In the genomic region with DNA sequence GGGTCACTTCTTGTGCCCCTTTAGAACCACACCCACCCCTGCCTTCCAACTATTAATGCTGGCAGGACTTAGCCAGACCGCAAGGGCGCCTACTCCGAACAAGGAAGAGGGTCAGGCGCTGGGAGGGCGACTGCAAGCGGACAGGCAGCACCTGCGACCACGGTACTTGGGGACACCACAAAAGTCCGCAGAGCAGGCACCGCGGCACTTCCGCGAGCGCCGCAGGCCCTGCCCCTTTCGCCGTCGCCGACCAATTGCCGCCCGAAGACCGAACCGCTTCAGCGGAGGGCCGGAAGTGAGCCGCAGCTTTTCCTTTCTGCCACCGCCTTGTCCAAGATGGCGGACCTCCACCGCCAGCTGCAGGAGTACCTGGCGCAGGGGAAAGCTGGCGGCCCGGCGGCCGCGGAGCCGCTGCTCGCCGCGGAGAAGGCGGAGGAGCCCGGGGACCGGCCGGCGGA, we compare ENCODE assay signal across 1 cellular context.
TF ChIP-seq lines count a peak whose summit lies in the region.

A gene with protein sequence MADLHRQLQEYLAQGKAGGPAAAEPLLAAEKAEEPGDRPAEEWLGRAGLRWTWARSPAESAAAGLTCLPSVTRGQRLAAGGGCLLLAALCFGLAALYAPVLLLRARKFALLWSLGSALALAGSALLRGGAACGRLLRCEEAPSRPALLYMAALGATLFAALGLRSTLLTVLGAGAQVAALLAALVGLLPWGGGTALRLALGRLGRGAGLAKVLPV (plus strand): TSS at position 305 of the 458 bp plus-strand sequence. CDS start 32 bp downstream, at position 337.

TF ChIP-seq in HepG2, 621 proteins besides CTCF, POLR2A, EP300 and RAD21 (continued from another document and continues in another):
- TF ChIP-seq, protein P1, sequence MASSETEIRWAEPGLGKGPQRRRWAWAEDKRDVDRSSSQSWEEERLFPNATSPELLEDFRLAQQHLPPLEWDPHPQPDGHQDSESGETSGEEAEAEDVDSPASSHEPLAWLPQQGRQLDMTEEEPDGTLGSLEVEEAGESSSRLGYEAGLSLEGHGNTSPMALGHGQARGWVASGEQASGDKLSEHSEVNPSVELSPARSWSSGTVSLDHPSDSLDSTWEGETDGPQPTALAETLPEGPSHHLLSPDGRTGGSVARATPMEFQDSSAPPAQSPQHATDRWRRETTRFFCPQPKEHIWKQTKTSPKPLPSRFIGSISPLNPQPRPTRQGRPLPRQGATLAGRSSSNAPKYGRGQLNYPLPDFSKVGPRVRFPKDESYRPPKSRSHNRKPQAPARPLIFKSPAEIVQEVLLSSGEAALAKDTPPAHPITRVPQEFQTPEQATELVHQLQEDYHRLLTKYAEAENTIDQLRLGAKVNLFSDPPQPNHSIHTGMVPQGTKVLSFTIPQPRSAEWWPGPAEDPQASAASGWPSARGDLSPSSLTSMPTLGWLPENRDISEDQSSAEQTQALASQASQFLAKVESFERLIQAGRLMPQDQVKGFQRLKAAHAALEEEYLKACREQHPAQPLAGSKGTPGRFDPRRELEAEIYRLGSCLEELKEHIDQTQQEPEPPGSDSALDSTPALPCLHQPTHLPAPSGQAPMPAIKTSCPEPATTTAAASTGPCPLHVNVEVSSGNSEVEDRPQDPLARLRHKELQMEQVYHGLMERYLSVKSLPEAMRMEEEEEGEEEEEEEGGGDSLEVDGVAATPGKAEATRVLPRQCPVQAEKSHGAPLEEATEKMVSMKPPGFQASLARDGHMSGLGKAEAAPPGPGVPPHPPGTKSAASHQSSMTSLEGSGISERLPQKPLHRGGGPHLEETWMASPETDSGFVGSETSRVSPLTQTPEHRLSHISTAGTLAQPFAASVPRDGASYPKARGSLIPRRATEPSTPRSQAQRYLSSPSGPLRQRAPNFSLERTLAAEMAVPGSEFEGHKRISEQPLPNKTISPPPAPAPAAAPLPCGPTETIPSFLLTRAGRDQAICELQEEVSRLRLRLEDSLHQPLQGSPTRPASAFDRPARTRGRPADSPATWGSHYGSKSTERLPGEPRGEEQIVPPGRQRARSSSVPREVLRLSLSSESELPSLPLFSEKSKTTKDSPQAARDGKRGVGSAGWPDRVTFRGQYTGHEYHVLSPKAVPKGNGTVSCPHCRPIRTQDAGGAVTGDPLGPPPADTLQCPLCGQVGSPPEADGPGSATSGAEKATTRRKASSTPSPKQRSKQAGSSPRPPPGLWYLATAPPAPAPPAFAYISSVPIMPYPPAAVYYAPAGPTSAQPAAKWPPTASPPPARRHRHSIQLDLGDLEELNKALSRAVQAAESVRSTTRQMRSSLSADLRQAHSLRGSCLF (CRISPR knock-in tag; IDR thresholded peaks at IDR 0.05; ENCODE audit: borderline replicate concordance) = 0 out of 2 replicates have a peak, but pooled peaks have one; percentile 52
- TF ChIP-seq, protein P2, sequence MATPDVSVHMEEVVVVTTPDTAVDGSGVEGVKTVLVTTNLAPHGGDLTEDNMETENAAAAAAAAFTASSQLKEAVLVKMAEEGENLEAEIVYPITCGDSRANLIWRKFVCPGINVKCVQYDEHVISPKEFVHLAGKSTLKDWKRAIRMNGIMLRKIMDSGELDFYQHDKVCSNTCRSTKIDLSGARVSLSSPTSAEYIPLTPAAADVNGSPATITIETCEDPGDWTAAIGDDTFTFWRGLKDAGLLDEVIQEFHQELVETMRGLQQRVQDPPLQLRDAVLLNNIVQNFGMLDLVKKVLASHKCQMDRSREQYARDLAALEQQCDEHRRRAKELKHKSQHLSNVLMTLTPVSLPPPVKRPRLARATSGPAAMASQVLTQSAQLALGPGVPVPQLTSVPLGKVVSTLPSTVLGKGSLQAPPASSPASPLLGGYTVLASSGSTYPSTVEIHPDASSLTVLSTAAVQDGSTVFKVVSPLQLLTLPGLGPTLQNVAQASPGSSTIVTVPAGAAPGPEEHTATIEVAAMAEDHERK (CRISPR knock-in tag; IDR thresholded peaks at IDR 0.05; ENCODE audit: low read depth) = no peak
- TF ChIP-seq, protein P3, sequence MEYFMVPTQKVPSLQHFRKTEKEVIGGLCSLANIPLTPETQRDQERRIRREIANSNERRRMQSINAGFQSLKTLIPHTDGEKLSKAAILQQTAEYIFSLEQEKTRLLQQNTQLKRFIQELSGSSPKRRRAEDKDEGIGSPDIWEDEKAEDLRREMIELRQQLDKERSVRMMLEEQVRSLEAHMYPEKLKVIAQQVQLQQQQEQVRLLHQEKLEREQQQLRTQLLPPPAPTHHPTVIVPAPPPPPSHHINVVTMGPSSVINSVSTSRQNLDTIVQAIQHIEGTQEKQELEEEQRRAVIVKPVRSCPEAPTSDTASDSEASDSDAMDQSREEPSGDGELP (IDR thresholded peaks at IDR 0.05; ENCODE audit: borderline replicate concordance, low read depth) = peak; percentile 51; the same call in 1 of the 2 replicates
- TF ChIP-seq HNRNPUL1 (IDR thresholded peaks at IDR 0.05; ENCODE audit: low read depth, low read length) (peak; percentile 20; the same call in 1 of the 2 replicates), PAWR (CRISPR knock-in tag; IDR thresholded peaks at IDR 0.05; ENCODE audit: borderline replicate concordance) (no peak), HNRNPH1 (optimal IDR thresholded peaks at IDR 0.05; ENCODE audit: low read depth, low read length) (no peak), U2AF2 (IDR thresholded peaks at IDR 0.05; ENCODE audit: low read depth, low read length) (no peak), ZFP36L2 (CRISPR knock-in tag; IDR thresholded peaks at IDR 0.05) (peak; percentile 92), FOXO1 (CRISPR knock-in tag; IDR thresholded peaks at IDR 0.05) (peak; percentile 65), ZFX (CRISPR knock-in tag; IDR thresholded peaks at IDR 0.05; ENCODE audit: low read depth) (peak; percentile 86), ZFP36L1 (CRISPR knock-in tag; IDR thresholded peaks at IDR 0.05) (peak; percentile 9; the same call in 1 of the 2 replicates), MEF2D (CRISPR knock-in tag; IDR thresholded peaks at IDR 0.05) (peak; percentile 63)
- TF ChIP-seq, protein P4, sequence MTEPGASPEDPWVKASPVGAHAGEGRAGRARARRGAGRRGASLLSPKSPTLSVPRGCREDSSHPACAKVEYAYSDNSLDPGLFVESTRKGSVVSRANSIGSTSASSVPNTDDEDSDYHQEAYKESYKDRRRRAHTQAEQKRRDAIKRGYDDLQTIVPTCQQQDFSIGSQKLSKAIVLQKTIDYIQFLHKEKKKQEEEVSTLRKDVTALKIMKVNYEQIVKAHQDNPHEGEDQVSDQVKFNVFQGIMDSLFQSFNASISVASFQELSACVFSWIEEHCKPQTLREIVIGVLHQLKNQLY (CRISPR knock-in tag; IDR thresholded peaks at IDR 0.05) = peak; percentile 36; the same call in 1 of the 2 replicates
- TF ChIP-seq, protein P5, sequence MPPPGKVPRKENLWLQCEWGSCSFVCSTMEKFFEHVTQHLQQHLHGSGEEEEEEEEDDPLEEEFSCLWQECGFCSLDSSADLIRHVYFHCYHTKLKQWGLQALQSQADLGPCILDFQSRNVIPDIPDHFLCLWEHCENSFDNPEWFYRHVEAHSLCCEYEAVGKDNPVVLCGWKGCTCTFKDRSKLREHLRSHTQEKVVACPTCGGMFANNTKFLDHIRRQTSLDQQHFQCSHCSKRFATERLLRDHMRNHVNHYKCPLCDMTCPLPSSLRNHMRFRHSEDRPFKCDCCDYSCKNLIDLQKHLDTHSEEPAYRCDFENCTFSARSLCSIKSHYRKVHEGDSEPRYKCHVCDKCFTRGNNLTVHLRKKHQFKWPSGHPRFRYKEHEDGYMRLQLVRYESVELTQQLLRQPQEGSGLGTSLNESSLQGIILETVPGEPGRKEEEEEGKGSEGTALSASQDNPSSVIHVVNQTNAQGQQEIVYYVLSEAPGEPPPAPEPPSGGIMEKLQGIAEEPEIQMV (CRISPR knock-in tag; IDR thresholded peaks at IDR 0.05; ENCODE audit: low read depth) = peak; percentile 84
- TF ChIP-seq, protein P6, sequence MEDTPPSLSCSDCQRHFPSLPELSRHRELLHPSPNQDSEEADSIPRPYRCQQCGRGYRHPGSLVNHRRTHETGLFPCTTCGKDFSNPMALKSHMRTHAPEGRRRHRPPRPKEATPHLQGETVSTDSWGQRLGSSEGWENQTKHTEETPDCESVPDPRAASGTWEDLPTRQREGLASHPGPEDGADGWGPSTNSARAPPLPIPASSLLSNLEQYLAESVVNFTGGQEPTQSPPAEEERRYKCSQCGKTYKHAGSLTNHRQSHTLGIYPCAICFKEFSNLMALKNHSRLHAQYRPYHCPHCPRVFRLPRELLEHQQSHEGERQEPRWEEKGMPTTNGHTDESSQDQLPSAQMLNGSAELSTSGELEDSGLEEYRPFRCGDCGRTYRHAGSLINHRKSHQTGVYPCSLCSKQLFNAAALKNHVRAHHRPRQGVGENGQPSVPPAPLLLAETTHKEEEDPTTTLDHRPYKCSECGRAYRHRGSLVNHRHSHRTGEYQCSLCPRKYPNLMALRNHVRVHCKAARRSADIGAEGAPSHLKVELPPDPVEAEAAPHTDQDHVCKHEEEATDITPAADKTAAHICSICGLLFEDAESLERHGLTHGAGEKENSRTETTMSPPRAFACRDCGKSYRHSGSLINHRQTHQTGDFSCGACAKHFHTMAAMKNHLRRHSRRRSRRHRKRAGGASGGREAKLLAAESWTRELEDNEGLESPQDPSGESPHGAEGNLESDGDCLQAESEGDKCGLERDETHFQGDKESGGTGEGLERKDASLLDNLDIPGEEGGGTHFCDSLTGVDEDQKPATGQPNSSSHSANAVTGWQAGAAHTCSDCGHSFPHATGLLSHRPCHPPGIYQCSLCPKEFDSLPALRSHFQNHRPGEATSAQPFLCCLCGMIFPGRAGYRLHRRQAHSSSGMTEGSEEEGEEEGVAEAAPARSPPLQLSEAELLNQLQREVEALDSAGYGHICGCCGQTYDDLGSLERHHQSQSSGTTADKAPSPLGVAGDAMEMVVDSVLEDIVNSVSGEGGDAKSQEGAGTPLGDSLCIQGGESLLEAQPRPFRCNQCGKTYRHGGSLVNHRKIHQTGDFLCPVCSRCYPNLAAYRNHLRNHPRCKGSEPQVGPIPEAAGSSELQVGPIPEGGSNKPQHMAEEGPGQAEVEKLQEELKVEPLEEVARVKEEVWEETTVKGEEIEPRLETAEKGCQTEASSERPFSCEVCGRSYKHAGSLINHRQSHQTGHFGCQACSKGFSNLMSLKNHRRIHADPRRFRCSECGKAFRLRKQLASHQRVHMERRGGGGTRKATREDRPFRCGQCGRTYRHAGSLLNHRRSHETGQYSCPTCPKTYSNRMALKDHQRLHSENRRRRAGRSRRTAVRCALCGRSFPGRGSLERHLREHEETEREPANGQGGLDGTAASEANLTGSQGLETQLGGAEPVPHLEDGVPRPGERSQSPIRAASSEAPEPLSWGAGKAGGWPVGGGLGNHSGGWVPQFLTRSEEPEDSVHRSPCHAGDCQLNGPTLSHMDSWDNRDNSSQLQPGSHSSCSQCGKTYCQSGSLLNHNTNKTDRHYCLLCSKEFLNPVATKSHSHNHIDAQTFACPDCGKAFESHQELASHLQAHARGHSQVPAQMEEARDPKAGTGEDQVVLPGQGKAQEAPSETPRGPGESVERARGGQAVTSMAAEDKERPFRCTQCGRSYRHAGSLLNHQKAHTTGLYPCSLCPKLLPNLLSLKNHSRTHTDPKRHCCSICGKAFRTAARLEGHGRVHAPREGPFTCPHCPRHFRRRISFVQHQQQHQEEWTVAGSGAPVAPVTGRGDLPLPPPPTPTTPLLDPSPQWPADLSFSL (CRISPR knock-in tag; IDR thresholded peaks at IDR 0.05) = peak; percentile 24; the same call in 1 of the 2 replicates
- TF ChIP-seq, protein P7, sequence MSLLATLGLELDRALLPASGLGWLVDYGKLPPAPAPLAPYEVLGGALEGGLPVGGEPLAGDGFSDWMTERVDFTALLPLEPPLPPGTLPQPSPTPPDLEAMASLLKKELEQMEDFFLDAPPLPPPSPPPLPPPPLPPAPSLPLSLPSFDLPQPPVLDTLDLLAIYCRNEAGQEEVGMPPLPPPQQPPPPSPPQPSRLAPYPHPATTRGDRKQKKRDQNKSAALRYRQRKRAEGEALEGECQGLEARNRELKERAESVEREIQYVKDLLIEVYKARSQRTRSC (CRISPR knock-in tag; IDR thresholded peaks at IDR 0.05; ENCODE audit: low read depth) = no peak
- TF ChIP-seq, protein P8, sequence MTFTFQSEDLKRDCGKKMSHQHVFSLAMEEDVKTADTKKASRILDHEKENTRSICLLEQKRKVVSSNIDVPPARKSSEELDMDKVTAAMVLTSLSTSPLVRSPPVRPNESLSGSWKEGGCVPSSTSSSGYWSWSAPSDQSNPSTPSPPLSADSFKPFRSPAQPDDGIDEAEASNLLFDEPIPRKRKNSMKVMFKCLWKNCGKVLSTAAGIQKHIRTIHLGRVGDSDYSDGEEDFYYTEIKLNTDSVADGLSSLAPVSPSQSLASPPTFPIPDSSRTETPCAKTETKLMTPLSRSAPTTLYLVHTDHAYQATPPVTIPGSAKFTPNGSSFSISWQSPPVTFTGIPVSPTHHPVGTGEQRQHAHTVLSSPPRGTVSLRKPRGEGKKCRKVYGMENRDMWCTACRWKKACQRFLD (CRISPR knock-in tag; IDR thresholded peaks at IDR 0.05; ENCODE audit: borderline replicate concordance) = peak; percentile 85; the same call in 1 of the 2 replicates
